ENCODE assay signal across 1 cellular context in genomic region chr7:139716156-139716942, GRCh38.
TF ChIP-seq lines count a peak whose summit lies in the region.

No MANE protein-coding gene starts in this region.

TF ChIP-seq in IMR-90, 13 proteins besides CTCF, POLR2A, EP300 and RAD21 (continued from another document):
- TF ChIP-seq USF2 (IDR thresholded peaks at IDR 0.05; ENCODE audit: low read depth, low read length) (no peak), BHLHE40 (IDR thresholded peaks at IDR 0.05; ENCODE audit: low read depth, low read length) (no peak), MXI1 (IDR thresholded peaks at IDR 0.05; ENCODE audit: borderline replicate concordance, low read depth, low read length) (no peak), FOS (IDR thresholded peaks at IDR 0.05; ENCODE audit: low read depth, low read length) (no peak), SMC3 (IDR thresholded peaks at IDR 0.05; ENCODE audit: low read depth, low read length) (no peak)
